8 cellular contexts compared by ENCODE assay signal in genomic region chr1:198157847-198158765, GRCh38. TPM values are rescaled to one million over a fixed set of nuclear protein-coding genes. Genes with fewer than 3 reads are reported as not detected.
DNase-seq lines count a peak whose midpoint lies in the region; ATAC-seq, FAIRE-seq and TF ChIP-seq lines count a peak whose summit lies in the region.

No MANE protein-coding gene starts in this region.

- DNase-seq in heart left ventricle (no peak), Right ventricle myocardium inferior (ENCODE audit: missing footprints) (no peak), NCI-H2227 treated with DMSO at 0.1 percent for 48 hours (lab: John Stamatoyannopoulos, UW) (peak; percentile 16), GM12878 (ENCODE audit: low read depth, low spot score) (no peak), kidney tubule cell (ENCODE audit: low spot score) (peak; percentile 35), substantia nigra (lab: John Stamatoyannopoulos, UW) (peak in 6 of 49 donors; percentile 5 to 48 (median 16)), retina (no peak)
- DNase-seq in activated effector memory CD4-positive, alpha-beta T cell treated with Interleukin-2 at 50 U/mL for 16 hours: no peak

- H4K20me1 ChIP-seq in GM12878 (ENCODE audit: control insufficient read depth, insufficient read depth): no peaks in the 10 kb centered on the region

- SMC1A ChIA-PET in GM12878 (lab: Charles Lee; ENCODE audit: uncharacterized antibody, unreplicated experiment): interaction anchor here (0.6 to 2.7 kb wide), 21 partner anchors 8 to 527 kb away, joined by 3 to 18 read pairs (median 4); no protein-coding TSS in a partner anchor

- in situ Hi-C loops in GM12878 (cut with MboI): no loop called here

- H3K9ac ChIP-seq in GM12878 (ENCODE audit: control insufficient read depth, insufficient read depth, low read length): peak overlapping the region; percentile 88

- ATAC-seq in heart left ventricle (peak in 1 of 4 donors; percentile 12), Right ventricle myocardium inferior (no peak), GM12878 (peak; percentile 9)

- RAD21 ChIA-PET in GM12878 (lab: Charles Lee; ENCODE audit: unreplicated experiment): interaction anchor here (0.6 to 2.5 kb wide), 11 partner anchors 8 to 524 kb away, joined by 3 to 12 read pairs (median 3); no protein-coding TSS in a partner anchor

- H3K36me3 ChIP-seq in heart left ventricle (no peaks in the 10 kb centered on the region), GM12878 (ENCODE audit: control insufficient read depth in 2 of 2, insufficient read depth in 2 of 2, low read length in 1 of 2) (no peaks in the 10 kb centered on the region)

- peak overlapping the region; percentile 88 for H3K4me2 ChIP-seq in GM12878 (ENCODE audit: control insufficient read depth, insufficient read depth)

- H3K27me3 ChIP-seq in heart left ventricle (no peaks in the 10 kb centered on the region), GM12878 (replicated peaks in 1 of 2; ENCODE audit: control insufficient read depth in 2 of 2, insufficient read depth in 2 of 2, low read length in 1 of 2) (no peaks in the 10 kb centered on the region)

- H3K9me3 ChIP-seq in heart left ventricle (no peaks in the 10 kb centered on the region), GM12878 (replicated peaks; ENCODE audit: control insufficient read depth, insufficient read depth, low read length) (no peaks in the 10 kb centered on the region)

- no peak for TF ChIP-seq POLR2A in heart left ventricle (IDR thresholded peaks at IDR 0.05)
- TF ChIP-seq POLR2A in GM12878 (IDR thresholded peaks at IDR 0.05; ENCODE audit: low read depth, low read length): no peak

- no peak for TF ChIP-seq RAD21 in GM12878 (IDR thresholded peaks at IDR 0.05; ENCODE audit: insufficient read depth, low read depth, low read length)

- no TSS peak for BruUV-seq in GM12878 (replicated peaks; lab: Mats Ljungman, UMichigan)

- peaks cover 56% of the 10 kb centered on the region for H3K79me2 ChIP-seq in GM12878 (ENCODE audit: control insufficient read depth, insufficient read depth, low read length)

- 6 to 9% (median 7%) methylated on average over 17 of the region's 17 CpGs for whole genome bisulfite sequencing in heart left ventricle, 4 donors
- WGBS in GM12878 (ENCODE audit: insufficient coverage, insufficient replicate concordance, low lambda C conversion rate, missing lambda C conversion rate): under 1% methylated on average over 17 of the region's 17 CpGs

- TF ChIP-seq EP300 in GM12878 (IDR thresholded peaks at IDR 0.05; ENCODE audit: borderline replicate concordance in 1 of 2, control insufficient read depth in 1 of 2, low read depth in 2 of 2, low read length in 2 of 2): no peak

- H3K4me1 ChIP-seq in heart left ventricle (peaks cover 0 to 65% (median 47%) of the 10 kb centered on the region in 12 donors), GM12878 (ENCODE audit: control insufficient read depth, insufficient read depth, low read length) (peaks cover 17% of the 10 kb centered on the region; the same call in 1 of the 2 replicates)

- POLR2A ChIA-PET in GM12878 (lab: Charles Lee): interaction anchor here (0.9 to 3.0 kb wide), 6 partner anchors 10 to 160 kb away, joined by 3 to 17 read pairs (median 3); no protein-coding TSS in a partner anchor

- peak overlapping the region; percentile 94 for H2AFZ ChIP-seq in GM12878 (ENCODE audit: control insufficient read depth, low read depth, low read length)

- H3K4me3 ChIP-seq in heart left ventricle: peak overlapping the region; percentile 75 to 100 (median 89)
- peak overlapping the region; percentile 95 for H3K4me3 ChIP-seq in GM12878

- FAIRE-seq in GM12878 (lab: Jason Lieb, UNC): no peak

- TF ChIP-seq CTCF in heart left ventricle (IDR thresholded peaks at IDR 0.05) (no peak), GM12878 (IDR thresholded peaks at IDR 0.05 in 2 of 3, conservative IDR thresholded peaks at IDR 0.05 in 1 of 3; ENCODE audit: control insufficient read depth in 2 of 3, extremely low read depth in 1 of 3, insufficient read depth in 1 of 3, low read depth in 3 of 3, low read length in 3 of 3) (no peak)

- H3K27ac ChIP-seq in heart left ventricle: peak overlapping the region; percentile 97 to 99 (median 98)
- peak overlapping the region; percentile 91 for H3K27ac ChIP-seq in GM12878 (ENCODE audit: control insufficient read depth, insufficient read depth)
- H3K27ac ChIP-seq in substantia nigra (ENCODE audit: low read depth, low read length, poor library complexity, severe bottlenecking): peak overlapping the region; percentile 95

- CTCF ChIA-PET in GM12878 (lab: Yijun Ruan, JAX): interaction anchor here (0.7 to 2.5 kb wide), 10 partner anchors 11 to 528 kb away, joined by 3 to 18 read pairs (median 4); no protein-coding TSS in a partner anchor

- intact Hi-C loops in heart left ventricle (cut with DNase I): loop anchor here (2.0 to 10.0 kb wide), 13 partner anchors 47 to 383 kb away; partner anchors contain the start of genes C1orf53 (in 1 of the 10) and DENND1B (in 1 of the 10)
- intact Hi-C loops in Right ventricle myocardium inferior (cut with DNase I): loop anchor here (5.0 kb wide), 4 partner anchors 44 to 124 kb away; no protein-coding TSS in a partner anchor
- intact Hi-C loops in GM12878 (cut with micrococcal nuclease; ENCODE audit: unreplicated experiment): loop anchor here (2.0 to 5.0 kb wide), 5 partner anchors 45 to 524 kb away; no protein-coding TSS in a partner anchor

TF ChIP-seq in GM12878, 131 proteins besides CTCF, POLR2A, EP300 and RAD21:
- TF ChIP-seq CREB1 (IDR thresholded peaks at IDR 0.05; ENCODE audit: low read depth): 0 out of 2 replicates have a peak, but pooled peaks have one; percentile 34
- peak; percentile 8; the same call in 1 of the 2 replicates for TF ChIP-seq MLLT1 (IDR thresholded peaks at IDR 0.05)
- TF ChIP-seq SMARCA5 (IDR thresholded peaks at IDR 0.05): peak; percentile 40; the same call in 1 of the 2 replicates
- TF ChIP-seq WRNIP1 (IDR thresholded peaks at IDR 0.05; ENCODE audit: borderline replicate concordance, low read depth, low read length): 0 out of 2 replicates have a peak, but pooled peaks have one; percentile 33
- TF ChIP-seq LARP7 (IDR thresholded peaks at IDR 0.05): peak; percentile 54; the same call in 1 of the 2 replicates
- no peak for TF ChIP-seq SREBF1 (IDR thresholded peaks at IDR 0.05; ENCODE audit: low read length)
- peak; percentile 80 for TF ChIP-seq RUNX3 (IDR thresholded peaks at IDR 0.05; ENCODE audit: low read length)
- peak; percentile 7 for TF ChIP-seq RELB (IDR thresholded peaks at IDR 0.05; ENCODE audit: low read depth)
- no peak for TF ChIP-seq CBX5 (IDR thresholded peaks at IDR 0.05; ENCODE audit: low read depth)
TF ChIP-seq in GM12878: peak in this region for 7.

RNA-seq across cellular contexts. Expression of gene NEK7, which starts 1.3 kb away (rescaled TPM):
- total RNA-seq in heart left ventricle (100 to 1,000 TPM; 179 to 499 (median 286) TPM), Right ventricle myocardium inferior (188 TPM), GM12878 (2014; rRNA removed) (23.5 and 25.0 TPM in 2 replicates), GM12878 (2014; rRNA removed; fragmentation: Illumina TruSeq; extraction: Trizol) (24.6 and 26.4 TPM in 2 replicates), GM12878 (2021) (28.4 and 31.5 TPM in 2 replicates)
- polyA plus RNA-seq in heart left ventricle (100 to 1,000 TPM in 1 of 2 donors, 10 to 100 TPM in 1; 57.5 to 235 TPM), GM12878 (2011; rRNA removed) (77.7 and 106 TPM in 2 replicates), GM12878 (2014; fragmentation: Illumina TruSeq; extraction: Trizol) (23.4 and 24.9 TPM in 2 replicates), GM12878 (2014; fragmentation: Nextera tagmentation; extraction: Ambion mirVana) (1 to 10 TPM; 9.4 to 9.9 TPM), GM12878 (2014; rRNA removed) (14.5 and 17.4 TPM in 2 replicates), GM12878 (2016; fragmentation: Nextera tagmentation; extraction: Ambion mirVana) (10 to 100 TPM; 17.0 to 34.8 TPM)
- total RNA-seq in GM12878 (2013; cell fraction: nucleolus; rRNA removed): 33.9 and 40.9 TPM in 2 replicates
- polyA plus RNA-seq in GM12878 (2011; ENCODE audit: low read depth): 5.9 TPM
- 38.8 and 41.7 TPM in 2 replicates for polyA plus RNA-seq in GM12878 (2011; cell fraction: cytosol; rRNA removed)
- 31.0 and 37.9 TPM in 2 replicates for polyA plus RNA-seq in GM12878 (2011; cell fraction: nucleus; rRNA removed)
- 13.1 and 16.3 TPM in 2 replicates for polyA plus RNA-seq in GM12878 (2012)
- 71.1 and 138 TPM in 2 replicates for polyA minus RNA-seq in GM12878 (2011; rRNA and poly(A)+ RNA removed)
- 30.9 and 41.6 TPM in 2 replicates for polyA minus RNA-seq in GM12878 (2011; cell fraction: cytosol; rRNA and poly(A)+ RNA removed)
- 20.1 and 37.7 TPM in 2 replicates for polyA minus RNA-seq in GM12878 (2011; cell fraction: nucleus; rRNA and poly(A)+ RNA removed)

Comparison
In these comparisons a context has a peak if more than half of its experiments do, and no peak if none do; other contexts are left out.
1. DNase-seq: peak in NCI-H2227 treated with DMSO at 0.1 percent for 48 hours (single experiment) and kidney tubule cell (single experiment); none in heart left ventricle (0 of 5), Right ventricle myocardium inferior (single experiment), GM12878 (single experiment), activated effector memory CD4-positive, alpha-beta T cell treated with Interleukin-2 at 50 U/mL for 16 hours (single experiment) and retina (single experiment).
2. Peak in every context shown above with its lines, with median percentiles within 50 percentile points of each other: H3K27ac ChIP-seq.